ENCODE assay signal across 8 cellular contexts in the genomic region with DNA sequence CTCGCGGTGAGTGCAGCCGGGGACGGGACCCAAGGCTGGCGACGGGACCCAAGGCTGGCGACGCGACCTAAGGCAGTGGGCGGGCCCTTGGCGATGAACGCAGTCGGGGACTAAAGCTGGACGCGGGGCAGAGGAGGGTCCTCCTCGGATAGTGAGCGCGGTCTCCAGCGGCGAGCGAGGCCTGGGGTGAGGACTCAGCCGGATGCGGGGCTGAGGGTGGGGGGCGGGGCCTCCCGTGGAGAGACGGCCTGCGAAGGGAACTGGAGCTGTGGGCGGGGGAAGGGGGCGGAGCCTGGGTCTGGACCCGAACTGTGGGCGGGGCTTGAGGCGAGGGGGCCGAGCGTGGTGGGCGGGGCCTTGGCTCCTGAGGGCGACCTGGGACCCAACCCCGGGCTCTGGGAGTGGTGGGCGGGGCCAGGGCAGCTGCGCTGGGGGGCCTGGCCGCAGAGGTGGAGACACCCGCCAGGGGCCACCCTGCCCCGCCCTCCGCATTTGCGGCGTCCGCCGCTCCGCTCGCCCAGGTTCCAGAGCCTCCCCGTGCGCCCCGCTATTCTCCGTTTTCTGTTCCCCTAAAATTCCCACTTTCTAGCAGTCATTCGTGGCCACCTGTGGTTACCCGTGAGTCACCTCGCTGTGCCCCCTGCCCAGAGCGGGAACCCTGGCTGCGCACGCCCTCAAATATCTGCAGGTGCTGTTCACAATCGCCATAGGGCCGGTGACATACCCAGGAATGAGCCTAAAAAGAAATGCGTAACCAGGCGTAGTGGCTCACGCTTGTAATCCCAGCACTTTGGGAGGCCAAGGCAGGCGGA. TPM values are rescaled to one million over a fixed set of nuclear protein-coding genes. Genes with fewer than 3 reads are reported as not detected.
A peak's percentile ranks its signal among the peaks of the same experiment; 100 is the strongest.
DNase-seq lines count a peak whose midpoint lies in the region; ATAC-seq and TF ChIP-seq lines count a peak whose summit lies in the region.

No MANE protein-coding gene starts in this region.

- H3K27me3 ChIP-seq in prostate gland (replicated peaks; ENCODE audit: insufficient read depth): no peaks in the 10 kb centered on the region

- peak; percentile 47 for ATAC-seq in HG02884 (IDR thresholded peaks at IDR 0.05; ENCODE audit: unreplicated experiment)
- ATAC-seq in T-helper 17 cell: peak; percentile 82
- peak; percentile 95 for ATAC-seq in left ventricle myocardium superior

- H3K4me3 Mint-ChIP-seq in T-helper 17 cell: peak overlapping the region; percentile 89

- peak overlapping the region; percentile 95 for H3K27ac ChIP-seq in angular gyrus (ENCODE audit: low read depth, low read length)
- peak overlapping the region; percentile 96 to 97 for H3K27ac ChIP-seq in prostate gland

- 7% methylated on average over 57 of the region's 65 CpGs for WGBS in prostate gland

- H3K4me3 ChIP-seq in prostate gland: peak overlapping the region; percentile 70 to 71

- intact Hi-C loops in left ventricle myocardium superior (cut with micrococcal nuclease) (no loop called here), prostate gland (cut with DNase I) (loop anchor here (1.0 kb wide), 1 partner anchor 13 kb away; the partner anchor contains the start of gene PACS2)

- no peaks in the 10 kb centered on the region for H3K36me3 Mint-ChIP-seq in T-helper 17 cell (ENCODE audit: low read depth)

- no peak for TF ChIP-seq CTCF in prostate gland (IDR thresholded peaks at IDR 0.05)

- H3K9me3 ChIP-seq in T-helper 17 cell (ENCODE audit: control insufficient read depth, low read length, poor library complexity, severe bottlenecking) (no peaks in the 10 kb centered on the region), prostate gland (no peaks in the 10 kb centered on the region)

- peaks cover 25% of the 10 kb centered on the region for H3K4me1 Mint-ChIP-seq in T-helper 17 cell

- peaks cover 3% of the 10 kb centered on the region for H3K4me1 ChIP-seq in prostate gland (replicated peaks)

- TF ChIP-seq POLR2A in GM15510 (IDR thresholded peaks at IDR 0.05; ENCODE audit: borderline replicate concordance, extremely low read depth, insufficient read length) (peak; percentile 61), prostate gland (IDR thresholded peaks at IDR 0.05) (no peak)

- no peaks in the 10 kb centered on the region for H3K27me3 Mint-ChIP-seq in T-helper 17 cell

- DNase-seq in NCI-H1694 (lab: John Stamatoyannopoulos, UW) (peak; percentile 96), T-helper 17 cell (peak; percentile 91 to 100 (median 98)), left ventricle myocardium superior (peak; percentile 100), prostate gland (ENCODE audit: low spot score) (peak; percentile 98), ureter (ENCODE audit: low spot score) (peak; percentile 97)

- H3K27ac Mint-ChIP-seq in T-helper 17 cell: peak overlapping the region; percentile 37

- no peaks in the 10 kb centered on the region for H3K36me3 ChIP-seq in prostate gland

RNA-seq across cellular contexts. Expression of gene BRF1, which starts 0.5 kb away (rescaled TPM):
- total RNA-seq in T-helper 17 cell: 10 to 100 TPM; 60.1 to 62.6 TPM
- 20.3 TPM for total RNA-seq in left ventricle myocardium superior
- 10 to 100 TPM; 64.9 to 88.9 TPM for total RNA-seq in prostate gland
- total RNA-seq in ureter: 48.7 TPM

RNA-seq across cellular contexts. Expression of gene PACS2, which starts 13.2 kb away (rescaled TPM):
- total RNA-seq in T-helper 17 cell (10 to 100 TPM; 56.0 to 64.9 TPM), left ventricle myocardium superior (76.2 TPM), prostate gland (100 to 1,000 TPM in 1 of 2 donors, 10 to 100 TPM in 1; 48.5 to 124 TPM), ureter (101 TPM)

RNA-seq across cellular contexts. Expression of gene BTBD6, which starts 53.0 kb away (rescaled TPM):
- 10 to 100 TPM; 34.9 to 36.2 TPM for total RNA-seq in T-helper 17 cell
- 51.6 TPM for total RNA-seq in left ventricle myocardium superior
- total RNA-seq in prostate gland: 10 to 100 TPM; 60.0 to 82.5 TPM
- total RNA-seq in ureter: 36.3 TPM

Comparison
In these comparisons a context has a peak if more than half of its experiments do, and no peak if none do; other contexts are left out.
1. Peak in every context shown above with its lines: DNase-seq, ATAC-seq, H3K4me3 ChIP-seq and H3K27ac ChIP-seq.